In the genomic region with DNA sequence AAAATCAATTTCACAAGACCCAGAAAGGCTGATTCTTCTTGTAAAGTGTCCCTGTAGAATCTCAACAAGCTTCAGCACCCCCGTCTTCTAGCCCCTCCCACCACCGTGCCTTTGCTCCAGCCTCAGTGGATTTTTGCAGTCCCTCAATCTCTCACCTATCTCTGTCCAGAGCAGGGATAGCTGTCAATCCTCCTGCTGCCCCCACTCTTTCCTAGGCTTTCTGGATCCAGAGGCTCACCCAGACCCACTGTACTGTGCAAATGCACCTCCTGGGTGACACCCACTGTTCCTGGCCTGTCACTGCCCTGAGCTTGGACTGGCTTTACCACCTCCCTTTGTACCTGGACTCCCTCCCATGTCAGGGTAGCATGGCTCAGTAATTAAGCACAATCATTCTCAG, we compare ENCODE assay signal across 24 cellular contexts.
DNase-seq lines count a peak whose midpoint lies in the region; ATAC-seq and TF ChIP-seq lines count a peak whose summit lies in the region.
"Had no signal": no experiment of that assay in that cellular context is flagged by ENCODE, and none has a peak within 500 bp of the region (broad histone marks: within the 10 kb centered on the region; RNA-seq: fewer than 3 reads in every experiment).

No MANE protein-coding gene starts in this region.

- H3K27ac Mint-ChIP-seq in GM23338 (no peak overlapping the region), osteocyte (ENCODE audit: unreplicated experiment) (no peak overlapping the region), mesothelial cell of epicardium (no peak overlapping the region)
- H3K27ac Mint-ChIP-seq: CD14-positive monocyte; CD4-positive, alpha-beta memory T cell; CD4-positive, CD25-positive, alpha-beta regulatory T cell; CD8-positive, alpha-beta memory T cell had no signal

- no peaks in the 10 kb centered on the region for H3K27me3 ChIP-seq in GM23338 (ENCODE audit: insufficient read depth)
- peaks cover 0 to 31% (median 0%) of the 10 kb centered on the region in 4 donors for H3K27me3 ChIP-seq in esophagus muscularis mucosa
- H3K27me3 ChIP-seq: BE2C, BLaER1 had no signal

- H3K4me3 ChIP-seq in GM23338 (no peak overlapping the region), esophagus muscularis mucosa (no peak overlapping the region)
- H3K4me3 ChIP-seq: BLaER1, GM12878 had no signal

- H3K36me3 ChIP-seq in GM23338 (ENCODE audit: insufficient read depth), result no peaks in the 10 kb centered on the region
- no peaks in the 10 kb centered on the region for H3K36me3 ChIP-seq in esophagus muscularis mucosa
- H3K36me3 ChIP-seq: BE2C, BLaER1 had no signal

- no peaks in the 10 kb centered on the region for H3F3A ChIP-seq in GM23338 (replicated peaks; ENCODE audit: low read depth)

- H3K4me2 ChIP-seq in GM23338, result no peak overlapping the region
- H3K4me2 ChIP-seq: BLaER1 had no signal

- DNase-seq in GM23338 (ENCODE audit: low spot score), result no peak
- DNase-seq in esophagus muscularis mucosa (ENCODE audit: extremely low spot score), result peak; percentile 78
- DNase-seq in osteocyte (ENCODE audit: extremely low spot score, unreplicated experiment), result peak; percentile 63
- DNase-seq in mesenteric fat pad (ENCODE audit: low spot score), result no peak
- no peak for DNase-seq in mesothelial cell of epicardium (ENCODE audit: low spot score in 2 of 2, unreplicated experiment in 2 of 2)
- DNase-seq: 8988T; ACHN; BE2C; C1 segment of cervical spinal cord; CD4-positive, alpha-beta memory T cell; CD4-positive, CD25-positive, alpha-beta regulatory T cell; CD8-positive, alpha-beta memory T cell; COR-L47; DMS 273 treated with DMSO at 0.1 percent for 48 hours; DMS153; DMS53; DMS79; DND-41; EL; GDM1 had no signal

- H3K4me3 Mint-ChIP-seq in GM23338 (no peak overlapping the region), osteocyte (ENCODE audit: unreplicated experiment) (no peak overlapping the region), mesothelial cell of epicardium (no peak overlapping the region)
- H3K4me3 Mint-ChIP-seq: CD14-positive monocyte; CD4-positive, alpha-beta memory T cell; CD4-positive, CD25-positive, alpha-beta regulatory T cell; CD8-positive, alpha-beta memory T cell had no signal

- no peak for TF ChIP-seq POLR2A in esophagus muscularis mucosa (IDR thresholded peaks at IDR 0.05; ENCODE audit: low read depth)

- H4K20me1 ChIP-seq in GM23338 (replicated peaks; ENCODE audit: insufficient read depth), result no peaks in the 10 kb centered on the region
- H4K20me1 ChIP-seq: BLaER1 had no signal

- no peak overlapping the region for H3K27ac ChIP-seq in GM23338 (ENCODE audit: low read depth)
- no peak overlapping the region for H3K27ac ChIP-seq in esophagus muscularis mucosa (replicated peaks in 1 of 4)
- H3K27ac ChIP-seq: BLaER1 had no signal

- peaks cover 7% of the 10 kb centered on the region; the same call in 2 of the 3 replicates for H3K36me3 Mint-ChIP-seq in GM23338 (ENCODE audit: low read depth)
- no peaks in the 10 kb centered on the region for H3K36me3 Mint-ChIP-seq in osteocyte (ENCODE audit: unreplicated experiment)
- no peaks in the 10 kb centered on the region for H3K36me3 Mint-ChIP-seq in mesothelial cell of epicardium
- H3K36me3 Mint-ChIP-seq: CD14-positive monocyte; CD4-positive, alpha-beta memory T cell; CD4-positive, CD25-positive, alpha-beta regulatory T cell; CD8-positive, alpha-beta memory T cell had no signal

- H3K27me3 Mint-ChIP-seq in GM23338 (ENCODE audit: insufficient read depth, low read depth, poor library complexity) (peaks cover 5% of the 10 kb centered on the region), osteocyte (ENCODE audit: unreplicated experiment) (no peaks in the 10 kb centered on the region), mesothelial cell of epicardium (ENCODE audit: low read depth) (peaks cover 17% of the 10 kb centered on the region)
- H3K27me3 Mint-ChIP-seq: CD4-positive, CD25-positive, alpha-beta regulatory T cell had no signal

- intact Hi-C loops in esophagus muscularis mucosa (cut with DNase I), result no loop called here

- TF ChIP-seq CTCF in GM23338 (conservative IDR thresholded peaks at IDR 0.05; ENCODE audit: low read depth in 2 of 2) (no peak), esophagus muscularis mucosa (IDR thresholded peaks at IDR 0.05) (no peak), osteocyte (IDR thresholded peaks at IDR 0.05) (no peak), mesothelial cell of epicardium (IDR thresholded peaks at IDR 0.05; ENCODE audit: unreplicated experiment) (no peak)

- H2AFZ ChIP-seq in GM23338, result 0 out of 2 replicates have a peak overlapping the region, but pooled peaks have one; percentile 32

- WGBS in esophagus muscularis mucosa, result 63% methylated on average over 2 of the region's 2 CpGs

- no peak for TF ChIP-seq EP300 in esophagus muscularis mucosa (IDR thresholded peaks at IDR 0.05)

- H3K4me1 Mint-ChIP-seq in GM23338 (peaks cover 6% of the 10 kb centered on the region; the same call in 2 of the 3 replicates), osteocyte (ENCODE audit: unreplicated experiment) (no peaks in the 10 kb centered on the region), mesothelial cell of epicardium (no peaks in the 10 kb centered on the region)
- H3K4me1 Mint-ChIP-seq: CD14-positive monocyte; CD4-positive, alpha-beta memory T cell; CD4-positive, CD25-positive, alpha-beta regulatory T cell; CD8-positive, alpha-beta memory T cell had no signal

- ATAC-seq in GM23338 (no peak), GM21390 (IDR thresholded peaks at IDR 0.05; ENCODE audit: unreplicated experiment) (no peak)
- ATAC-seq: GM12878 had no signal

- no peaks in the 10 kb centered on the region for H3K4me1 ChIP-seq in GM23338 (ENCODE audit: insufficient read depth)
- H3K4me1 ChIP-seq in esophagus muscularis mucosa, result no peaks in the 10 kb centered on the region
- H3K4me1 ChIP-seq: BE2C, BLaER1 had no signal

- peaks cover 7% of the 10 kb centered on the region; the same call in 1 of the 2 replicates for H3K9me2 ChIP-seq in GM23338 (ENCODE audit: insufficient read depth)

- H3K9me3 Mint-ChIP-seq in GM23338 (peaks cover 12% of the 10 kb centered on the region), osteocyte (ENCODE audit: unreplicated experiment) (peaks cover 25% of the 10 kb centered on the region), mesothelial cell of epicardium (peaks cover 26% of the 10 kb centered on the region)

- H3K9me3 ChIP-seq in esophagus muscularis mucosa, result peaks cover 0 to 4% (median 0%) of the 10 kb centered on the region in 4 donors
- H3K9me3 ChIP-seq: BE2C had no signal

- H3K79me2 ChIP-seq in GM23338 (replicated peaks; ENCODE audit: insufficient read depth), result no peaks in the 10 kb centered on the region

TF ChIP-seq in GM23338, 12 proteins besides CTCF, POLR2A, EP300 and RAD21 (continues in another document):
- TF ChIP-seq REST (IDR thresholded peaks at IDR 0.05; ENCODE audit: unreplicated experiment) (no peak), ZNF114 (CRISPR knock-in tag; IDR thresholded peaks at IDR 0.05) (no peak), POLR2AphosphoS5 (IDR thresholded peaks at IDR 0.05; ENCODE audit: low read depth) (no peak)
- TF ChIP-seq, protein P1, sequence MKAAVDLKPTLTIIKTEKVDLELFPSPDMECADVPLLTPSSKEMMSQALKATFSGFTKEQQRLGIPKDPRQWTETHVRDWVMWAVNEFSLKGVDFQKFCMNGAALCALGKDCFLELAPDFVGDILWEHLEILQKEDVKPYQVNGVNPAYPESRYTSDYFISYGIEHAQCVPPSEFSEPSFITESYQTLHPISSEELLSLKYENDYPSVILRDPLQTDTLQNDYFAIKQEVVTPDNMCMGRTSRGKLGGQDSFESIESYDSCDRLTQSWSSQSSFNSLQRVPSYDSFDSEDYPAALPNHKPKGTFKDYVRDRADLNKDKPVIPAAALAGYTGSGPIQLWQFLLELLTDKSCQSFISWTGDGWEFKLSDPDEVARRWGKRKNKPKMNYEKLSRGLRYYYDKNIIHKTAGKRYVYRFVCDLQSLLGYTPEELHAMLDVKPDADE (IDR thresholded peaks at IDR 0.05), result no peak

Comparison
In these comparisons a context has a peak if more than half of its experiments do, and no peak if none do; other contexts are left out.
1. DNase-seq: peak in esophagus muscularis mucosa (single experiment) and osteocyte (single experiment); none in GM23338 (single experiment), mesenteric fat pad (single experiment) and mesothelial cell of epicardium (0 of 2).